ENCODE assay signal across 1 cellular context in genomic region chr3:186531694-186532093, GRCh38. TPM values are rescaled to one million over a fixed set of nuclear protein-coding genes. Genes with fewer than 3 reads are reported as not detected.
"Had no signal": no experiment of that assay in that cellular context is flagged by ENCODE, and none has a peak within 500 bp of the region (broad histone marks: within the 10 kb centered on the region; RNA-seq: fewer than 3 reads in every experiment).

No MANE protein-coding gene starts in this region.

RNA-seq across cellular contexts. Expression of gene CRYGS, which starts 12.5 kb away (rescaled TPM):
- total RNA-seq: epithelial cell of proximal tubule had no signal
